ENCODE assay signal across 1 cellular context in genomic region chr4:153110739-153111138, GRCh38.
TF ChIP-seq lines count a peak whose summit lies in the region.

No MANE protein-coding gene starts in this region.

TF ChIP-seq in GM12878, 131 proteins besides CTCF, POLR2A, EP300 and RAD21:
- TF ChIP-seq GABPA (IDR thresholded peaks at IDR 0.05; ENCODE audit: low read depth): no peak
- TF ChIP-seq, protein P1, sequence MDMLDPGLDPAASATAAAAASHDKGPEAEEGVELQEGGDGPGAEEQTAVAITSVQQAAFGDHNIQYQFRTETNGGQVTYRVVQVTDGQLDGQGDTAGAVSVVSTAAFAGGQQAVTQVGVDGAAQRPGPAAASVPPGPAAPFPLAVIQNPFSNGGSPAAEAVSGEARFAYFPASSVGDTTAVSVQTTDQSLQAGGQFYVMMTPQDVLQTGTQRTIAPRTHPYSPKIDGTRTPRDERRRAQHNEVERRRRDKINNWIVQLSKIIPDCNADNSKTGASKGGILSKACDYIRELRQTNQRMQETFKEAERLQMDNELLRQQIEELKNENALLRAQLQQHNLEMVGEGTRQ (IDR thresholded peaks at IDR 0.05; ENCODE audit: borderline replicate concordance, low read depth, low read length): no peak
- TF ChIP-seq RFX5 (IDR thresholded peaks at IDR 0.05; ENCODE audit: low read depth, low read length): no peak
- TF ChIP-seq TBL1XR1 (IDR thresholded peaks at IDR 0.05; ENCODE audit: low read depth, low read length): no peak
- no peak for TF ChIP-seq CBX5 (IDR thresholded peaks at IDR 0.05; ENCODE audit: low read depth)
- TF ChIP-seq SMAD5 (IDR thresholded peaks at IDR 0.05; ENCODE audit: low read depth): no peak
- TF ChIP-seq SREBF1 (IDR thresholded peaks at IDR 0.05; ENCODE audit: low read length): no peak
- TF ChIP-seq REST (IDR thresholded peaks at IDR 0.05; ENCODE audit: low read depth, low read length): no peak
- TF ChIP-seq E2F8 (IDR thresholded peaks at IDR 0.05; ENCODE audit: low read depth, partially characterized antibody): no peak
- TF ChIP-seq MYC (IDR thresholded peaks at IDR 0.05; ENCODE audit: insufficient read depth, insufficient read length, insufficient replicate concordance, low read length, severe bottlenecking): no peak
- no peak for TF ChIP-seq HDAC2 (IDR thresholded peaks at IDR 0.05)
- TF ChIP-seq RBBP5 (conservative IDR thresholded peaks at IDR 0.05): no peak
- TF ChIP-seq PML (IDR thresholded peaks at IDR 0.05; ENCODE audit: low read length): no peak
- TF ChIP-seq ETV6 (conservative IDR thresholded peaks at IDR 0.05 in 1 of 2, IDR thresholded peaks at IDR 0.05 in 1 of 2; ENCODE audit: borderline replicate concordance in 1 of 2, low read depth in 1 of 2): no peak
- no peak for TF ChIP-seq FOS (IDR thresholded peaks at IDR 0.05; ENCODE audit: borderline replicate concordance, extremely low read depth, insufficient read length)
- TF ChIP-seq BACH1 (IDR thresholded peaks at IDR 0.05; ENCODE audit: borderline replicate concordance): no peak
